In the genomic region with DNA sequence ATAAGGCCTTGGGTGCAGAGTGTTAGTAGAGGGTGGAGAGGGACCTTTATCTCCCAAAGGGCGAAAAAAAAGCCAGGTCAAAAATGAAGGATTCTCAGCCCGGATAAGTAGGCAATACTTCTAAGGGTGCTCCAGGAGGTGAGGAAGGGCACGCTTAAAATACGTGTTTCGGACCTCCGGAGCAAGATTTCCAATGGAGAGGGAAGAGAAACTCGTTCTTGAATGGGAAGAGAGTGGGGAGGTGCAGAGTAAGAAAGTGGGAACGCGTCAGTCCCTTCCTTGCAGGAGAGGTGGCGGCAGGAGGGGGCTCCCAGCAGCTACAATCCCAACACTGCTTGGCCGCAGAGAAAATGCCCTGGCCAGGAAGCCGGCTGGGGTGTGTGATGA, we compare ENCODE assay signal across 1 cellular context.
A peak's percentile ranks its signal among the peaks of the same experiment; 100 is the strongest.
TF ChIP-seq lines count a peak whose summit lies in the region.

No MANE protein-coding gene starts in this region.

TF ChIP-seq in HepG2, 621 proteins besides CTCF, POLR2A, EP300 and RAD21:
- TF ChIP-seq ZNF790 (CRISPR knock-in tag; IDR thresholded peaks at IDR 0.05; ENCODE audit: borderline replicate concordance) (0 out of 2 replicates have a peak, but pooled peaks have one; percentile 23), THAP11 (CRISPR knock-in tag; IDR thresholded peaks at IDR 0.05) (no peak), ZNF607 (CRISPR knock-in tag; IDR thresholded peaks at IDR 0.05; ENCODE audit: borderline replicate concordance) (no peak), KLF6 (CRISPR knock-in tag; IDR thresholded peaks at IDR 0.05) (0 out of 2 replicates have a peak, but pooled peaks have one; percentile 2)
- TF ChIP-seq, protein P1, sequence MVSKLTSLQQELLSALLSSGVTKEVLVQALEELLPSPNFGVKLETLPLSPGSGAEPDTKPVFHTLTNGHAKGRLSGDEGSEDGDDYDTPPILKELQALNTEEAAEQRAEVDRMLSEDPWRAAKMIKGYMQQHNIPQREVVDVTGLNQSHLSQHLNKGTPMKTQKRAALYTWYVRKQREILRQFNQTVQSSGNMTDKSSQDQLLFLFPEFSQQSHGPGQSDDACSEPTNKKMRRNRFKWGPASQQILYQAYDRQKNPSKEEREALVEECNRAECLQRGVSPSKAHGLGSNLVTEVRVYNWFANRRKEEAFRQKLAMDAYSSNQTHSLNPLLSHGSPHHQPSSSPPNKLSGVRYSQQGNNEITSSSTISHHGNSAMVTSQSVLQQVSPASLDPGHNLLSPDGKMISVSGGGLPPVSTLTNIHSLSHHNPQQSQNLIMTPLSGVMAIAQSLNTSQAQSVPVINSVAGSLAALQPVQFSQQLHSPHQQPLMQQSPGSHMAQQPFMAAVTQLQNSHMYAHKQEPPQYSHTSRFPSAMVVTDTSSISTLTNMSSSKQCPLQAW (CRISPR knock-in tag; IDR thresholded peaks at IDR 0.05): 0 out of 2 replicates have a peak, but pooled peaks have one; percentile 52
- TF ChIP-seq, protein P2, sequence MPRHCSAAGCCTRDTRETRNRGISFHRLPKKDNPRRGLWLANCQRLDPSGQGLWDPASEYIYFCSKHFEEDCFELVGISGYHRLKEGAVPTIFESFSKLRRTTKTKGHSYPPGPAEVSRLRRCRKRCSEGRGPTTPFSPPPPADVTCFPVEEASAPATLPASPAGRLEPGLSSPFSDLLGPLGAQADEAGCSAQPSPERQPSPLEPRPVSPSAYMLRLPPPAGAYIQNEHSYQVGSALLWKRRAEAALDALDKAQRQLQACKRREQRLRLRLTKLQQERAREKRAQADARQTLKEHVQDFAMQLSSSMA (CRISPR knock-in tag; IDR thresholded peaks at IDR 0.05): 0 out of 2 replicates have a peak, but pooled peaks have one; percentile 24
